Comparison of ENCODE assay signal across 1 cellular context in the genomic region with DNA sequence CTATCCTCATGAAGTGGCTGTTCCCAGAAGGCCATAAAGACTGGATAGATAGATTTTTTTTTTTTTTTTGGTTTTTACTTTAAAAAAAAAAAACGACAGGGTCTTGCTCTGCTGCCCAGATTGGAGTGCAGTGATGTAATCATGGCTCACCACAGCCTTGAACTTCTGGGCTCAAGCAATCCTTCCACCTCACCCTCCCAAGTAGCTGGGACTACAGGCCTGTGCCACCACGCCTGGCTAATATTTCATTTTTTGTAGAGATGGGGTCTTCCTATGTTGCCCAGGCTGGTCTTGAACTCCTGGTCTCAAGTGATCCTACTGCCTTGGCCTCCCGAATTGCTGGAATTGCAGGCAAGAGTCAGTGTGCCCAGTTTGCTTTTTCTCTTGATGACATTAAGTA.
TF ChIP-seq lines count a peak whose summit lies in the region.

No MANE protein-coding gene starts in this region.

TF ChIP-seq in GM23338, 12 proteins besides CTCF, POLR2A, EP300 and RAD21 (continued from another document):
- TF ChIP-seq, protein P1, sequence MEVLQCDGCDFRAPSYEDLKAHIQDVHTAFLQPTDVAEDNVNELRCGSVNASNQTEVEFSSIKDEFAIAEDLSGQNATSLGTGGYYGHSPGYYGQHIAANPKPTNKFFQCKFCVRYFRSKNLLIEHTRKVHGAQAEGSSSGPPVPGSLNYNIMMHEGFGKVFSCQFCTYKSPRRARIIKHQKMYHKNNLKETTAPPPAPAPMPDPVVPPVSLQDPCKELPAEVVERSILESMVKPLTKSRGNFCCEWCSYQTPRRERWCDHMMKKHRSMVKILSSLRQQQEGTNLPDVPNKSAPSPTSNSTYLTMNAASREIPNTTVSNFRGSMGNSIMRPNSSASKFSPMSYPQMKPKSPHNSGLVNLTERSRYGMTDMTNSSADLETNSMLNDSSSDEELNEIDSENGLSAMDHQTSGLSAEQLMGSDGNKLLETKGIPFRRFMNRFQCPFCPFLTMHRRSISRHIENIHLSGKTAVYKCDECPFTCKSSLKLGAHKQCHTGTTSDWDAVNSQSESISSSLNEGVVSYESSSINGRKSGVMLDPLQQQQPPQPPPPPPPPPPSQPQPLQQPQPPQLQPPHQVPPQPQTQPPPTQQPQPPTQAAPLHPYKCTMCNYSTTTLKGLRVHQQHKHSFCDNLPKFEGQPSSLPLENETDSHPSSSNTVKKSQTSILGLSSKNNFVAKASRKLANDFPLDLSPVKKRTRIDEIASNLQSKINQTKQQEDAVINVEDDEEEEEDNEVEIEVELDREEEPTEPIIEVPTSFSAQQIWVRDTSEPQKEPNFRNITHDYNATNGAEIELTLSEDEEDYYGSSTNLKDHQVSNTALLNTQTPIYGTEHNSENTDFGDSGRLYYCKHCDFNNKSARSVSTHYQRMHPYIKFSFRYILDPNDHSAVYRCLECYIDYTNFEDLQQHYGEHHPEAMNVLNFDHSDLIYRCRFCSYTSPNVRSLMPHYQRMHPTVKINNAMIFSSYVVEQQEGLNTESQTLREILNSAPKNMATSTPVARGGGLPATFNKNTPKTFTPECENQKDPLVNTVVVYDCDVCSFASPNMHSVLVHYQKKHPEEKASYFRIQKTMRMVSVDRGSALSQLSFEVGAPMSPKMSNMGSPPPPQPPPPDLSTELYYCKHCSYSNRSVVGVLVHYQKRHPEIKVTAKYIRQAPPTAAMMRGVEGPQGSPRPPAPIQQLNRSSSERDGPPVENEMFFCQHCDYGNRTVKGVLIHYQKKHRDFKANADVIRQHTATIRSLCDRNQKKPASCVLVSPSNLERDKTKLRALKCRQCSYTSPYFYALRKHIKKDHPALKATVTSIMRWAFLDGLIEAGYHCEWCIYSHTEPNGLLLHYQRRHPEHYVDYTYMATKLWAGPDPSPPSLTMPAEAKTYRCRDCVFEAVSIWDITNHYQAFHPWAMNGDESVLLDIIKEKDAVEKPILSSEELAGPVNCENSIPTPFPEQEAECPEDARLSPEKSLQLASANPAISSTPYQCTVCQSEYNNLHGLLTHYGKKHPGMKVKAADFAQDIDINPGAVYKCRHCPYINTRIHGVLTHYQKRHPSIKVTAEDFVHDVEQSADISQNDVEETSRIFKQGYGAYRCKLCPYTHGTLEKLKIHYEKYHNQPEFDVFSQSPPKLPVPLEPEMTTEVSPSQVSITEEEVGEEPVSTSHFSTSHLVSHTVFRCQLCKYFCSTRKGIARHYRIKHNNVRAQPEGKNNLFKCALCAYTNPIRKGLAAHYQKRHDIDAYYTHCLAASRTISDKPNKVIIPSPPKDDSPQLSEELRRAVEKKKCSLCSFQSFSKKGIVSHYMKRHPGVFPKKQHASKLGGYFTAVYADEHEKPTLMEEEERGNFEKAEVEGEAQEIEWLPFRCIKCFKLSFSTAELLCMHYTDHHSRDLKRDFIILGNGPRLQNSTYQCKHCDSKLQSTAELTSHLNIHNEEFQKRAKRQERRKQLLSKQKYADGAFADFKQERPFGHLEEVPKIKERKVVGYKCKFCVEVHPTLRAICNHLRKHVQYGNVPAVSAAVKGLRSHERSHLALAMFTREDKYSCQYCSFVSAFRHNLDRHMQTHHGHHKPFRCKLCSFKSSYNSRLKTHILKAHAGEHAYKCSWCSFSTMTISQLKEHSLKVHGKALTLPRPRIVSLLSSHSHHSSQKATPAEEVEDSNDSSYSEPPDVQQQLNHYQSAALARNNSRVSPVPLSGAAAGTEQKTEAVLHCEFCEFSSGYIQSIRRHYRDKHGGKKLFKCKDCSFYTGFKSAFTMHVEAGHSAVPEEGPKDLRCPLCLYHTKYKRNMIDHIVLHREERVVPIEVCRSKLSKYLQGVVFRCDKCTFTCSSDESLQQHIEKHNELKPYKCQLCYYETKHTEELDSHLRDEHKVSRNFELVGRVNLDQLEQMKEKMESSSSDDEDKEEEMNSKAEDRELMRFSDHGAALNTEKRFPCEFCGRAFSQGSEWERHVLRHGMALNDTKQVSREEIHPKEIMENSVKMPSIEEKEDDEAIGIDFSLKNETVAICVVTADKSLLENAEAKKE (CRISPR knock-in tag; IDR thresholded peaks at IDR 0.05), result no peak
- TF ChIP-seq NANOG (IDR thresholded peaks at IDR 0.05; ENCODE audit: borderline replicate concordance) (no peak), EZH2 (IDR thresholded peaks at IDR 0.05; ENCODE audit: low read depth, unreplicated experiment) (no peak)
